ENCODE assay signal across 8 cellular contexts in genomic region chr11:75814369-75814685, GRCh38. TPM values are rescaled to one million over a fixed set of nuclear protein-coding genes. Genes with fewer than 3 reads are reported as not detected.
DNase-seq lines count a peak whose midpoint lies in the region; TF ChIP-seq lines count a peak whose summit lies in the region.

No MANE protein-coding gene starts in this region.

- peaks cover 16 to 18% of the 10 kb centered on the region in 2 experiments for H3K4me1 Mint-ChIP-seq in H9

- H3K4me1 ChIP-seq in H9 (ENCODE audit: insufficient read depth, low read length) (peaks cover 6% of the 10 kb centered on the region; the same call in 1 of the 2 replicates), muscle layer of colon (ENCODE audit: insufficient read depth, low read length) (peaks cover 28% of the 10 kb centered on the region)

- H4K8ac ChIP-seq in H9 (replicated peaks; ENCODE audit: insufficient read length, low read depth, low read length): no peak overlapping the region

- H3K27ac Mint-ChIP-seq in H9: peak overlapping the region in 1 of 3 experiments; percentile 97; a peak in 3 of 7 replicates

- H3K14ac ChIP-seq in H9 (ENCODE audit: insufficient read depth, low read length): no peak overlapping the region; the same call in 1 of the 2 replicates

- H3K9me3 ChIP-seq in H9 (ENCODE audit: control insufficient read depth, low read depth, low read length) (no peaks in the 10 kb centered on the region), muscle layer of colon (ENCODE audit: low read length) (no peaks in the 10 kb centered on the region)

- no peak overlapping the region for H2BK15ac ChIP-seq in H9 (ENCODE audit: low read depth, low read length)

- H4K5ac ChIP-seq in H9 (ENCODE audit: insufficient read length, low read depth, low read length): no peak overlapping the region

- H2BK20ac ChIP-seq in H9 (ENCODE audit: low read depth, low read length, poor library complexity, severe bottlenecking): no peak overlapping the region

- H3K4ac ChIP-seq in H9 (ENCODE audit: low read depth, low read length): no peak overlapping the region

- peak overlapping the region; percentile 48 for H2AFZ ChIP-seq in H9 (ENCODE audit: low read length)

- peaks cover 10% of the 10 kb centered on the region for H3K23me2 ChIP-seq in H9 (ENCODE audit: insufficient read length, low read depth, low read length, poor library complexity, severe bottlenecking)

- H3K4me3 Mint-ChIP-seq in H9: peak overlapping the region in 1 of 2 experiments; percentile 94; a peak in 3 of 5 replicates

- no peak overlapping the region for H3K23ac ChIP-seq in H9 (ENCODE audit: insufficient read length, low read depth, low read length)

- H2BK5ac ChIP-seq in H9 (ENCODE audit: insufficient read length, low read length): no peak overlapping the region

- H3K4me2 ChIP-seq in H9 (ENCODE audit: insufficient read depth, insufficient read length, low read length): peak overlapping the region; percentile 87

- no peaks in the 10 kb centered on the region for H3K36me3 Mint-ChIP-seq in H9 (ENCODE audit: insufficient read depth in 1 of 3, low read depth in 3 of 3)

- TF ChIP-seq CTCF in H9 (conservative IDR thresholded peaks at IDR 0.05): no peak

- H2BK120ac ChIP-seq in H9 (ENCODE audit: low read depth, low read length, poor library complexity, severe bottlenecking): no peak overlapping the region

- no peak overlapping the region for H3K56ac ChIP-seq in H9 (ENCODE audit: insufficient read length, low read depth, low read length)

- H3K9ac ChIP-seq in H9 (ENCODE audit: extremely low read depth, insufficient read length, low read length): no peak overlapping the region
- H3K9ac ChIP-seq in muscle layer of colon (ENCODE audit: low read length): peak overlapping the region; percentile 66

- WGBS in H9 (ENCODE audit: extremely low coverage, insufficient read length, low lambda C conversion rate): no CpG with 5 or more reads among the region's 13 CpGs

- no peak overlapping the region for H2BK12ac ChIP-seq in H9 (ENCODE audit: insufficient read length, low read depth, low read length)

- no peak overlapping the region for H3K18ac ChIP-seq in H9 (ENCODE audit: insufficient read length, low read depth, low read length)

- H3K4me3 ChIP-seq in muscle layer of colon (ENCODE audit: low read depth in 1 of 2, low read length in 2 of 2): peak overlapping the region; percentile 59 to 95

- peak; percentile 79 for DNase-seq in NCI-H2171 treated with DMSO at 0.1 percent for 48 hours (lab: John Stamatoyannopoulos, UW)
- no peak for DNase-seq in NCI-H2171 (lab: John Stamatoyannopoulos, UW)
- DNase-seq in H9: no peak
- peak; percentile 88 for DNase-seq in NCI-H1105 (lab: John Stamatoyannopoulos, UW)
- DNase-seq in caudate nucleus (lab: John Stamatoyannopoulos, UW): no peak
- DNase-seq in EL: no peak
- DNase-seq in NAMALWA (ENCODE audit: low spot score): no peak

- H3K36me3 ChIP-seq in muscle layer of colon (ENCODE audit: insufficient read depth, low read length): no peaks in the 10 kb centered on the region

- H3K27me3 ChIP-seq in H9 (ENCODE audit: insufficient read depth, low read length) (no peaks in the 10 kb centered on the region), muscle layer of colon (ENCODE audit: control insufficient read depth in 1 of 2, insufficient read depth in 2 of 2, low read length in 2 of 2) (no peaks in the 10 kb centered on the region)

- H3T11ph ChIP-seq in H9 (ENCODE audit: low read length): no peak overlapping the region

- no peaks in the 10 kb centered on the region for H3K9me3 Mint-ChIP-seq in H9

- no peak overlapping the region for H4K91ac ChIP-seq in H9 (ENCODE audit: insufficient read length, low read depth, low read length)

- H3K79me2 ChIP-seq in H9 (ENCODE audit: insufficient read depth, low read length): peaks cover 7% of the 10 kb centered on the region

- H3K27me3 Mint-ChIP-seq in H9 (ENCODE audit: low read depth): no peaks in the 10 kb centered on the region

- H3K27ac ChIP-seq in H9 (ENCODE audit: insufficient read length, low read depth, low read length) (no peak overlapping the region), caudate nucleus (ENCODE audit: low read depth, low read length) (peak overlapping the region; percentile 90), muscle layer of colon (ENCODE audit: low read depth, low read length) (peak overlapping the region; percentile 93)

- H2AK5ac ChIP-seq in H9 (ENCODE audit: insufficient read length, low read length): no peak overlapping the region

- no peaks in the 10 kb centered on the region for H3K79me1 ChIP-seq in H9 (ENCODE audit: insufficient read depth, low read depth, low read length, poor library complexity, severe bottlenecking)

- no peaks in the 10 kb centered on the region for H4K20me1 ChIP-seq in H9 (ENCODE audit: control insufficient read depth, insufficient read depth, insufficient read length)

RNA-seq across cellular contexts. Expression of gene UVRAG, which starts 0.7 kb away (rescaled TPM):
- 15.0 and 18.5 TPM in 2 replicates for total RNA-seq in H9 (2021)

RNA-seq across cellular contexts. Expression of gene DGAT2, which starts 45.7 kb away (rescaled TPM):
- 2.6 and 2.8 TPM in 2 replicates for total RNA-seq in H9 (2021)

Comparison
In these comparisons a context has a peak if more than half of its experiments do, and no peak if none do; other contexts are left out.
1. DNase-seq: peak in NCI-H2171 treated with DMSO at 0.1 percent for 48 hours (single experiment) and NCI-H1105 (single experiment); none in NCI-H2171 (single experiment), H9 (single experiment), caudate nucleus (0 of 61), EL (single experiment) and NAMALWA (single experiment).